Comparison of ENCODE assay signal across 8 cellular contexts in the genomic region with DNA sequence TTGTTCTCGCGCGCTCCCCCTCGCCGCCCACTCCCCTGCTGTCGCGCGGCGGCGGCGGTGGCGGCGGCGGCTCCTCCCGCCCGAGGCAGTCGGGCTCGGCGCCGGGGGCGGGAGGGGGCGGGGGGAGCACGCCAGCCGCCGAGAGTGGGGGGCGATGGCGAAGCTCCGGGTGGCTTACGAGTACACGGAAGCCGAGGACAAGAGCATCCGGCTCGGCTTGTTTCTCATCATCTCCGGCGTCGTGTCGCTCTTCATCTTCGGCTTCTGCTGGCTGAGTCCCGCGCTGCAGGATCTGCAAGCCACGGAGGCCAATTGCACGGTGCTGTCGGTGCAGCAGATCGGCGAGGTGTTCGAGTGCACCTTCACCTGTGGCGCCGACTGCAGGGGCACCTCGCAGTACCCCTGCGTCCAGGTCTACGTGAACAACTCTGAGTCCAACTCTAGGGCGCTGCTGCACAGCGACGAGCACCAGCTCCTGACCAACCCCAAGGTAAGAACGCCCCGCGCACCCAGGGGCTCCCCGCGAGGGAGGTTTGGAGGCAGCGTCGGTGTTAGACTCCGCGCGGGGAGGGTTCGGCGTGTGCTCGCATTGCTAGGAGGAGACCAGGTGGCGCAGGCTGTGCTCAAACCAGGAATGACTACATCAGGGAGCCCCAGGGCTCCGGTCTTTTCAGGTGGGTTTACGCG. TPM values are rescaled to one million over a fixed set of nuclear protein-coding genes. Genes with fewer than 3 reads are reported as not detected.
DNase-seq lines count a peak whose midpoint lies in the region; ATAC-seq, FAIRE-seq and TF ChIP-seq lines count a peak whose summit lies in the region.

No MANE protein-coding gene starts in this region.

- H3K9me2 ChIP-seq in OCI-LY7 (ENCODE audit: insufficient read depth, low read length) (no peaks in the 10 kb centered on the region), neural cell (ENCODE audit: insufficient read depth, low read length) (no peaks in the 10 kb centered on the region)

- WGBS in esophagus squamous epithelium, 2 donors, result 0% methylated on average over 5 of the region's 71 CpGs; no CpG with 5 or more reads in 1 of the 2 donors

- TF ChIP-seq CTCF in BJ (IDR thresholded peaks at IDR 0.05; ENCODE audit: insufficient read depth, low read depth, low read length), result no peak
- TF ChIP-seq CTCF in OCI-LY7 (conservative IDR thresholded peaks at IDR 0.05; ENCODE audit: low read length), result no peak
- TF ChIP-seq CTCF in esophagus squamous epithelium (IDR thresholded peaks at IDR 0.05), result no peak
- TF ChIP-seq CTCF in neural cell (IDR thresholded peaks at IDR 0.05; ENCODE audit: poor library complexity, severe bottlenecking), result peak; percentile 44

- intact Hi-C loops in OCI-LY7 (cut with micrococcal nuclease; ENCODE audit: unreplicated experiment) (loop anchor here (1.0 to 10.0 kb wide), 5 partner anchors 104 to 1328 kb away; partner anchors contain the start of gene CNOT2), esophagus squamous epithelium (cut with DNase I) (no loop called here)

- H3F3A ChIP-seq in neural cell (ENCODE audit: insufficient read depth, low read length, poor library complexity, severe bottlenecking), result no peaks in the 10 kb centered on the region

- H2AFZ ChIP-seq in OCI-LY7 (ENCODE audit: low read length) (peak overlapping the region; percentile 80), neural cell (ENCODE audit: low read depth, low read length) (peak overlapping the region; percentile 36)

- H3K36me3 ChIP-seq in BJ (ENCODE audit: control insufficient read depth, insufficient read depth, low read length), result no peaks in the 10 kb centered on the region
- 0 out of 2 replicates have a peak, but pooled peaks cover 5% of the 10 kb centered on the region for H3K36me3 ChIP-seq in OCI-LY7 (ENCODE audit: insufficient read depth, low read length)
- no peaks in the 10 kb centered on the region for H3K36me3 ChIP-seq in esophagus squamous epithelium
- H3K36me3 ChIP-seq in neural cell (ENCODE audit: insufficient read depth, low read length), result no peaks in the 10 kb centered on the region

- H3K9ac ChIP-seq in neural cell (ENCODE audit: low read length), result peak overlapping the region; percentile 83

- no peaks in the 10 kb centered on the region for H3K9me3 ChIP-seq in OCI-LY7 (ENCODE audit: low read length)
- no peaks in the 10 kb centered on the region for H3K9me3 ChIP-seq in esophagus squamous epithelium
- H3K9me3 ChIP-seq in neural cell (ENCODE audit: low read length), result no peaks in the 10 kb centered on the region

- DNase-seq in BJ (ENCODE audit: low read depth) (no peak), GM19239 (ENCODE audit: insufficient read length, low spot score) (peak; percentile 39), OCI-LY7 (ENCODE audit: low spot score) (peak; percentile 83), esophagus squamous epithelium (lab: John Stamatoyannopoulos, UW) (no peak)
- peak; percentile 72 to 74 for DNase-seq in activated T-cell treated with anti-CD3 and anti-CD28 coated beads, Interleukin-2, amount 50 U/mL, for 48 hours

- no TSS peak for BruUV-seq in OCI-LY7 (replicated peaks; lab: Mats Ljungman, UMichigan)

- peak overlapping the region; percentile 50 for H3K27ac ChIP-seq in OCI-LY7 (ENCODE audit: low read depth, low read length, poor library complexity, severe bottlenecking)
- H3K27ac ChIP-seq in esophagus squamous epithelium, result peak overlapping the region in 3 of 4 donors; percentile 19 to 35 (median 19)
- peak overlapping the region; percentile 57 for H3K27ac ChIP-seq in neural cell (ENCODE audit: low read length)
- H3K27ac ChIP-seq in temporal lobe (ENCODE audit: low read depth, low read length), result peak overlapping the region; percentile 75

- POLR2A ChIA-PET in BJ (lab: Charles Lee) (no interaction called here), OCI-LY7 (lab: Charles Lee) (interaction anchor here (0.9 to 1.8 kb wide), 5 partner anchors 10 to 116 kb away, joined by 3 to 5 read pairs (median 4); no protein-coding TSS in a partner anchor)

- TF ChIP-seq EP300 in neural cell (conservative IDR thresholded peaks at IDR 0.05; ENCODE audit: poor library complexity, severe bottlenecking), result peak; percentile 26

- CTCF ChIA-PET in BJ (lab: Yijun Ruan, JAX), result interaction anchor here (0.7 to 0.9 kb wide), 2 partner anchors 210 to 487 kb away, joined by 3 read pairs; no protein-coding TSS in a partner anchor
- CTCF ChIA-PET in OCI-LY7 (lab: Charles Lee; ENCODE audit: unreplicated experiment), result no interaction called here

- H3K27me3 ChIP-seq in BJ (ENCODE audit: control insufficient read depth, insufficient read depth, low read length) (no peaks in the 10 kb centered on the region), esophagus squamous epithelium (peaks cover 0 to 67% (median 0%) of the 10 kb centered on the region in 4 donors), neural cell (ENCODE audit: insufficient read depth, low read depth, low read length) (peaks cover 15% of the 10 kb centered on the region)

- H4K20me1 ChIP-seq in OCI-LY7 (ENCODE audit: insufficient read depth, low read length) (no peaks in the 10 kb centered on the region), neural cell (ENCODE audit: insufficient read depth) (no peaks in the 10 kb centered on the region)

- peak overlapping the region; percentile 75 for H3K4me2 ChIP-seq in OCI-LY7 (ENCODE audit: low read length)
- peak overlapping the region; percentile 79 for H3K4me2 ChIP-seq in neural cell (ENCODE audit: low read length)

- H3K79me2 ChIP-seq in OCI-LY7 (ENCODE audit: insufficient read depth, low read depth, low read length) (peaks cover 20% of the 10 kb centered on the region; the same call in 1 of the 2 replicates), neural cell (replicated peaks; ENCODE audit: insufficient read depth, low read length) (peaks cover 30% of the 10 kb centered on the region)

- peak overlapping the region; percentile 60 for H3K4me3 ChIP-seq in BJ (ENCODE audit: low read depth, low read length)
- peak overlapping the region; percentile 74 for H3K4me3 ChIP-seq in OCI-LY7 (ENCODE audit: low read depth, low read length, poor library complexity, severe bottlenecking)
- H3K4me3 ChIP-seq in esophagus squamous epithelium, result peak overlapping the region; percentile 52 to 78 (median 64)
- H3K4me3 ChIP-seq in neural cell (ENCODE audit: low read length), result peak overlapping the region; percentile 93

- FAIRE-seq in GM19239 (lab: Jason Lieb, UNC), result peak; percentile 48

- peak; percentile 49 for TF ChIP-seq RAD21 in neural cell (conservative IDR thresholded peaks at IDR 0.05)

- ATAC-seq in HG03432 (IDR thresholded peaks at IDR 0.05; ENCODE audit: unreplicated experiment), result peak; percentile 48

- H3K4me1 ChIP-seq in OCI-LY7 (ENCODE audit: insufficient read depth, low read length, poor library complexity, severe bottlenecking), result peaks cover 47% of the 10 kb centered on the region
- H3K4me1 ChIP-seq in esophagus squamous epithelium, result peaks cover 9 to 31% (median 13%) of the 10 kb centered on the region in 3 donors

- no peak for TF ChIP-seq POLR2A in esophagus squamous epithelium (IDR thresholded peaks at IDR 0.05)

TF ChIP-seq in neural cell, 6 proteins besides CTCF, POLR2A, EP300 and RAD21:
- TF ChIP-seq EZH2 (IDR thresholded peaks at IDR 0.05; ENCODE audit: borderline replicate concordance, insufficient read depth, low read length, poor library complexity, severe bottlenecking) (no peak), MXI1 (conservative IDR thresholded peaks at IDR 0.05; ENCODE audit: poor library complexity, severe bottlenecking) (peak; percentile 82), TAF1 (IDR thresholded peaks at IDR 0.05; ENCODE audit: low read depth) (peak; percentile 48), REST (IDR thresholded peaks at IDR 0.05; ENCODE audit: borderline replicate concordance) (peak; percentile 39), SMC3 (conservative IDR thresholded peaks at IDR 0.05; ENCODE audit: poor library complexity) (peak; percentile 49), POLR2AphosphoS5 (IDR thresholded peaks at IDR 0.05) (peak; percentile 59)
TF ChIP-seq in neural cell: peak in this region for 5.

RNA-seq across cellular contexts. Expression of gene KCNMB4, which starts 0.6 kb away (rescaled TPM):
- polyA plus RNA-seq in BJ (2011; rRNA removed) (1.5 and 1.7 TPM in 2 replicates), neural cell (20.1 and 26.4 TPM in 2 replicates)
- polyA minus RNA-seq in BJ (2011; rRNA and poly(A)+ RNA removed), result 1.5 and 1.8 TPM in 2 replicates
- 3.0 and 5.8 TPM in 2 replicates for total RNA-seq in OCI-LY7 (2014; rRNA removed; shearing (Covaris generic))
- total RNA-seq in OCI-LY7 (2022) (7.6 and 8.7 TPM in 2 replicates), esophagus squamous epithelium (1 to 10 TPM in 2 of 4 donors, under 1 TPM in 1, not detected in 1; 0.18 to 1.9 (median 1.2) TPM), temporal lobe (32.0 TPM)
- 22.0 and 22.9 TPM in 2 replicates for polyA minus RNA-seq in neural cell

Comparison
In these comparisons a context has a peak if more than half of its experiments do, and no peak if none do; other contexts are left out.
1. DNase-seq: peak in GM19239 (single experiment), OCI-LY7 (single experiment) and activated T-cell treated with anti-CD3 and anti-CD28 coated beads, Interleukin-2, amount 50 U/mL, for 48 hours (2 of 2); none in BJ (single experiment) and esophagus squamous epithelium (single experiment).
2. H3K27ac ChIP-seq: peak in every context shown above with its lines; median percentile 75 in temporal lobe; 57 in neural cell; 50 in OCI-LY7; 19 in esophagus squamous epithelium.
3. Peak in every context shown above with its lines, with median percentiles within 50 percentile points of each other: H3K4me3 ChIP-seq.